14 cellular contexts compared by ENCODE assay signal in the genomic region with DNA sequence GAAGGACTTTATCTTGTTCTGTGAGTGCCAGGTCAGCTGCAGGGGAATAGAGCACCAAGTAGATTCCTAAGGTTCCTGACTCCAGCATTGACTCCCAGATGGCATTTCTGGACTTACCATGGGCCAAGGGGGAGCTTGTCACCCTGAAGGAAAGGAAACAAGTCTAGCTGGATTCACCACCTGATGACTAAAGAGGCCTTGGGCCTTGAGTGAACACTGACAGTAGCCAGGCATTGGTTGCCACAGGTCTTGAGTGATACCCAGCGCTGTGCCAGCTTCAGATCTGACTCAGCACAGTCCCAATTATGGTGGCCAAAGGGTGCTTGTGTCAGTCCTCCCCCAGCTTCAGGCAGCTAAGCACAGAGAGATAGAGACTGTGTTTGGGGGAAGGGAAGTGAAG. TPM values are rescaled to one million over a fixed set of nuclear protein-coding genes. Genes with fewer than 3 reads are reported as not detected.
DNase-seq lines count a peak whose midpoint lies in the region; ATAC-seq, FAIRE-seq and TF ChIP-seq lines count a peak whose summit lies in the region.
"Had no signal": no experiment of that assay in that cellular context is flagged by ENCODE, and none has a peak within 500 bp of the region (broad histone marks: within the 10 kb centered on the region; RNA-seq: fewer than 3 reads in every experiment).

No MANE protein-coding gene starts in this region.

- no peak overlapping the region for H2AFZ ChIP-seq in GM23338

- H3K9me3 Mint-ChIP-seq in MCF 10A (ENCODE audit: unreplicated experiment) (no peaks in the 10 kb centered on the region), GM23338 (peaks cover 5% of the 10 kb centered on the region; the same call in 2 of the 3 replicates)

- H3K4me1 ChIP-seq in breast epithelium (no peaks in the 10 kb centered on the region), right atrium auricular region (no peaks in the 10 kb centered on the region), GM23338 (ENCODE audit: insufficient read depth) (no peaks in the 10 kb centered on the region)
- H3K4me1 ChIP-seq: BLaER1 had no signal

- H3K79me2 ChIP-seq in GM23338 (replicated peaks; ENCODE audit: insufficient read depth): no peaks in the 10 kb centered on the region

- H3K36me3 ChIP-seq in breast epithelium (no peaks in the 10 kb centered on the region), bronchial epithelial cell (ENCODE audit: control insufficient read depth, insufficient read depth, low read length) (no peaks in the 10 kb centered on the region), right atrium auricular region (no peaks in the 10 kb centered on the region), GM23338 (ENCODE audit: insufficient read depth) (no peaks in the 10 kb centered on the region)
- H3K36me3 ChIP-seq: BLaER1 had no signal

- no peak overlapping the region for H3K27ac ChIP-seq in breast epithelium
- no peak overlapping the region for H3K27ac ChIP-seq in right atrium auricular region
- no peak overlapping the region for H3K27ac ChIP-seq in GM23338 (ENCODE audit: low read depth)
- H3K27ac ChIP-seq: BLaER1 had no signal

- TF ChIP-seq CTCF in MCF 10A (IDR thresholded peaks at IDR 0.05; ENCODE audit: unreplicated experiment): no peak
- no peak for TF ChIP-seq CTCF in breast epithelium (IDR thresholded peaks at IDR 0.05)
- no peak for TF ChIP-seq CTCF in bronchial epithelial cell (IDR thresholded peaks at IDR 0.05; ENCODE audit: insufficient read depth, low read length, severe bottlenecking)
- no peak for TF ChIP-seq CTCF in right atrium auricular region (IDR thresholded peaks at IDR 0.05)
- TF ChIP-seq CTCF in GM23338 (conservative IDR thresholded peaks at IDR 0.05; ENCODE audit: low read depth in 2 of 2): no peak

- CTCF ChIA-PET in MCF 10A (lab: Yijun Ruan, JAX): no interaction called here

- FAIRE-seq in bronchial epithelial cell (lab: Jason Lieb, UNC): peak; percentile 95
- FAIRE-seq: H54 had no signal

- TF ChIP-seq POLR2A in breast epithelium (IDR thresholded peaks at IDR 0.05): no peak

- no peaks in the 10 kb centered on the region for H3F3A ChIP-seq in GM23338 (replicated peaks; ENCODE audit: low read depth)

- no peak overlapping the region for H3K4me2 ChIP-seq in GM23338
- H3K4me2 ChIP-seq: BLaER1 had no signal

- H3K4me3 Mint-ChIP-seq in MCF 10A (ENCODE audit: unreplicated experiment) (no peak overlapping the region), GM23338 (no peak overlapping the region)

- no peak overlapping the region for H3K27ac Mint-ChIP-seq in MCF 10A (ENCODE audit: low read depth, unreplicated experiment)
- no peak overlapping the region for H3K27ac Mint-ChIP-seq in GM23338

- H3K27me3 Mint-ChIP-seq in MCF 10A (ENCODE audit: insufficient read depth, unreplicated experiment) (peaks cover 26% of the 10 kb centered on the region), GM23338 (ENCODE audit: insufficient read depth, low read depth, poor library complexity) (peaks cover 5% of the 10 kb centered on the region)

- 0 out of 2 replicates have a peak, but pooled peaks cover 10% of the 10 kb centered on the region for H3K9me2 ChIP-seq in GM23338 (ENCODE audit: insufficient read depth)

- POLR2A ChIA-PET in MCF 10A (lab: Yijun Ruan, JAX): no interaction called here

- H3K27me3 ChIP-seq in breast epithelium (no peaks in the 10 kb centered on the region), bronchial epithelial cell (ENCODE audit: control insufficient read depth, insufficient read depth, low read length) (no peaks in the 10 kb centered on the region), right atrium auricular region (no peaks in the 10 kb centered on the region), GM23338 (ENCODE audit: insufficient read depth) (no peaks in the 10 kb centered on the region)
- H3K27me3 ChIP-seq: BLaER1 had no signal

- DNase-seq in MCF 10A (ENCODE audit: unreplicated experiment): peak; percentile 9
- no peak for DNase-seq in breast epithelium (ENCODE audit: low spot score in 2 of 2)
- peak; percentile 80 for DNase-seq in bronchial epithelial cell (ENCODE audit: low read depth)
- peak; percentile 45 for DNase-seq in kidney tubule cell (ENCODE audit: low spot score)
- no peak for DNase-seq in right atrium auricular region (ENCODE audit: low spot score)
- no peak for DNase-seq in mesenteric fat pad (ENCODE audit: low spot score)
- no peak for DNase-seq in GM23338 (ENCODE audit: low spot score)
- DNase-seq: 8988T, AML-193, DMS53 had no signal

- H3K36me3 Mint-ChIP-seq in MCF 10A (ENCODE audit: insufficient read depth, unreplicated experiment) (no peaks in the 10 kb centered on the region), GM23338 (ENCODE audit: low read depth) (no peaks in the 10 kb centered on the region)

- H4K20me1 ChIP-seq in GM23338 (replicated peaks; ENCODE audit: insufficient read depth): no peaks in the 10 kb centered on the region
- H4K20me1 ChIP-seq: BLaER1 had no signal

- intact Hi-C loops in MCF 10A (cut with micrococcal nuclease): no loop called here
- intact Hi-C loops in breast epithelium (cut with DNase I; ENCODE audit: low total_unique reads): no loop called here

- H3K4me1 Mint-ChIP-seq in MCF 10A (ENCODE audit: insufficient read depth, unreplicated experiment) (no peaks in the 10 kb centered on the region), GM23338 (no peaks in the 10 kb centered on the region)

- BruUV-seq in MCF 10A (replicated peaks; lab: Mats Ljungman, UMichigan): no TSS peak

- H3K4me3 ChIP-seq in breast epithelium (no peak overlapping the region), bronchial epithelial cell (ENCODE audit: low read depth, low read length) (no peak overlapping the region), right atrium auricular region (no peak overlapping the region), GM23338 (no peak overlapping the region)
- H3K4me3 ChIP-seq: BLaER1 had no signal

- H3K9me3 ChIP-seq in breast epithelium: peaks cover 0 to 5% of the 10 kb centered on the region in 2 donors
- H3K9me3 ChIP-seq in right atrium auricular region: peaks cover 0 to 11% of the 10 kb centered on the region in 2 donors

- ATAC-seq in GM23338: no peak
- ATAC-seq: HCT116 had no signal

TF ChIP-seq in GM23338, 12 proteins besides CTCF, POLR2A, EP300 and RAD21 (continues in another document):
- TF ChIP-seq EZH2phosphoT487 (IDR thresholded peaks at IDR 0.05; ENCODE audit: unreplicated experiment): no peak
- no peak for TF ChIP-seq NANOG (IDR thresholded peaks at IDR 0.05; ENCODE audit: borderline replicate concordance)
- no peak for TF ChIP-seq EZH2 (IDR thresholded peaks at IDR 0.05; ENCODE audit: low read depth, unreplicated experiment)
- no peak for TF ChIP-seq ZNF114 (CRISPR knock-in tag; IDR thresholded peaks at IDR 0.05)
- TF ChIP-seq JUNB (IDR thresholded peaks at IDR 0.05; ENCODE audit: unreplicated experiment): no peak
- TF ChIP-seq POLR2AphosphoS5 (IDR thresholded peaks at IDR 0.05; ENCODE audit: low read depth): no peak
- TF ChIP-seq, protein P1, sequence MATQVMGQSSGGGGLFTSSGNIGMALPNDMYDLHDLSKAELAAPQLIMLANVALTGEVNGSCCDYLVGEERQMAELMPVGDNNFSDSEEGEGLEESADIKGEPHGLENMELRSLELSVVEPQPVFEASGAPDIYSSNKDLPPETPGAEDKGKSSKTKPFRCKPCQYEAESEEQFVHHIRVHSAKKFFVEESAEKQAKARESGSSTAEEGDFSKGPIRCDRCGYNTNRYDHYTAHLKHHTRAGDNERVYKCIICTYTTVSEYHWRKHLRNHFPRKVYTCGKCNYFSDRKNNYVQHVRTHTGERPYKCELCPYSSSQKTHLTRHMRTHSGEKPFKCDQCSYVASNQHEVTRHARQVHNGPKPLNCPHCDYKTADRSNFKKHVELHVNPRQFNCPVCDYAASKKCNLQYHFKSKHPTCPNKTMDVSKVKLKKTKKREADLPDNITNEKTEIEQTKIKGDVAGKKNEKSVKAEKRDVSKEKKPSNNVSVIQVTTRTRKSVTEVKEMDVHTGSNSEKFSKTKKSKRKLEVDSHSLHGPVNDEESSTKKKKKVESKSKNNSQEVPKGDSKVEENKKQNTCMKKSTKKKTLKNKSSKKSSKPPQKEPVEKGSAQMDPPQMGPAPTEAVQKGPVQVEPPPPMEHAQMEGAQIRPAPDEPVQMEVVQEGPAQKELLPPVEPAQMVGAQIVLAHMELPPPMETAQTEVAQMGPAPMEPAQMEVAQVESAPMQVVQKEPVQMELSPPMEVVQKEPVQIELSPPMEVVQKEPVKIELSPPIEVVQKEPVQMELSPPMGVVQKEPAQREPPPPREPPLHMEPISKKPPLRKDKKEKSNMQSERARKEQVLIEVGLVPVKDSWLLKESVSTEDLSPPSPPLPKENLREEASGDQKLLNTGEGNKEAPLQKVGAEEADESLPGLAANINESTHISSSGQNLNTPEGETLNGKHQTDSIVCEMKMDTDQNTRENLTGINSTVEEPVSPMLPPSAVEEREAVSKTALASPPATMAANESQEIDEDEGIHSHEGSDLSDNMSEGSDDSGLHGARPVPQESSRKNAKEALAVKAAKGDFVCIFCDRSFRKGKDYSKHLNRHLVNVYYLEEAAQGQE (IDR thresholded peaks at IDR 0.05; ENCODE audit: unreplicated experiment): no peak
- no peak for TF ChIP-seq ZNF331 (CRISPR knock-in tag; IDR thresholded peaks at IDR 0.05; ENCODE audit: low read depth)
- TF ChIP-seq, protein P2, sequence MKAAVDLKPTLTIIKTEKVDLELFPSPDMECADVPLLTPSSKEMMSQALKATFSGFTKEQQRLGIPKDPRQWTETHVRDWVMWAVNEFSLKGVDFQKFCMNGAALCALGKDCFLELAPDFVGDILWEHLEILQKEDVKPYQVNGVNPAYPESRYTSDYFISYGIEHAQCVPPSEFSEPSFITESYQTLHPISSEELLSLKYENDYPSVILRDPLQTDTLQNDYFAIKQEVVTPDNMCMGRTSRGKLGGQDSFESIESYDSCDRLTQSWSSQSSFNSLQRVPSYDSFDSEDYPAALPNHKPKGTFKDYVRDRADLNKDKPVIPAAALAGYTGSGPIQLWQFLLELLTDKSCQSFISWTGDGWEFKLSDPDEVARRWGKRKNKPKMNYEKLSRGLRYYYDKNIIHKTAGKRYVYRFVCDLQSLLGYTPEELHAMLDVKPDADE (IDR thresholded peaks at IDR 0.05): no peak

RNA-seq across cellular contexts. Expression of a gene that starts 40.1 kb away (rescaled TPM):
- total RNA-seq in MCF 10A (2022) (not detected in 2 replicates), breast epithelium (10 to 100 TPM in 2 of 3 donors, not detected in 1; 33.8 to 44.6 TPM), bronchial epithelial cell (under 0.01 TPM in 1 of 2 replicates, not detected in the other), right atrium auricular region (not detected), mesenteric fat pad (not detected)
- 0.19 and 0.94 TPM in 2 replicates for total RNA-seq in GM23338 (2014; rRNA removed; shearing (Covaris generic))
- polyA plus RNA-seq in GM23338 (2016; fragmentation: Nextera tagmentation; extraction: Ambion mirVana): 0.50 and 0.61 TPM in 2 replicates
- total RNA-seq: Daoy had no signal

Comparison
In these comparisons a context has a peak if more than half of its experiments do, and no peak if none do; other contexts are left out.
1. DNase-seq: peak in MCF 10A (single experiment), bronchial epithelial cell (single experiment) and kidney tubule cell (single experiment); none in breast epithelium (0 of 2), right atrium auricular region (single experiment), mesenteric fat pad (single experiment) and GM23338 (single experiment).